In genomic region chr10:129717816-129718547, GRCh38 we compare ENCODE assay signal across 33 cellular contexts.
"Had no signal": no experiment of that assay in that cellular context is flagged by ENCODE, and none has a peak within 500 bp of the region (broad histone marks: within the 10 kb centered on the region; RNA-seq: fewer than 3 reads in every experiment).

No MANE protein-coding gene starts in this region.

- H3K27me3 ChIP-seq: brain microvascular endothelial cell, MG63 had no signal

- DNase-seq: activated B cell treated with CpG ODN at 0.5 μM for 24 hours; activated CD4-positive, alpha-beta memory T cell treated with anti-CD3 and anti-CD28 coated beads for 36 hours; activated CD4-positive, alpha-beta T cell treated with anti-CD3 and anti-CD28 coated beads for 4 hours; activated CD4-positive, alpha-beta T cell treated with anti-CD3 and anti-CD28 coated beads, Interleukin-2, amount 50 U/mL, for 1 hour; activated CD4-positive, CD25-positive, alpha-beta regulatory T cell treated with anti-CD3 and anti-CD28 coated beads, Interleukin-2, amount 50 U/mL, for 72 hours; activated effector memory CD4-positive, alpha-beta T cell treated with anti-CD3 and anti-CD28 coated beads, Interleukin-2, amount 50 U/mL, for 16 hours; activated naive CD4-positive, alpha-beta T cell; activated naive CD4-positive, alpha-beta T cell treated with anti-CD3 and anti-CD28 coated beads, Interleukin-2, amount 50 U/mL, for 16 hours; activated naive CD8-positive, alpha-beta T cell treated with anti-CD3 and anti-CD28 coated beads for 36 hours; activated T-cell treated with anti-CD3 and anti-CD28 coated beads, Interleukin-2, amount 50 U/mL, for 1 hour; activated T-cell treated with anti-CD3 and anti-CD28 coated beads, Interleukin-2, amount 50 U/mL, for 72 hours; amniotic stem cell; aorta; brain microvascular endothelial cell; Kasumi-1; KG1; MG63; NCI-H1092; NCI-H1436 treated with DMSO at 0.1 percent for 48 hours; NCI-H1694 treated with DMSO at 0.1 percent for 48 hours; NCI-H2029; NCI-H345; NCI-H510A; NCI-H526; NCI-H748 treated with DMSO at 0.1 percent for 48 hours; PC-9; Right ventricle myocardium superior; SW 1271; T-helper 1 cell; T-helper 2 cell; T-helper 9 cell had no signal

- H3K27ac ChIP-seq: brain microvascular endothelial cell, PC-9, VCaP had no signal

- H3K4me3 ChIP-seq: MG63, PC-9 had no signal

- H3K27me3 Mint-ChIP-seq: activated B cell treated with CpG ODN at 0.5 μM for 24 hours; activated CD4-positive, alpha-beta memory T cell treated with anti-CD3 and anti-CD28 coated beads for 36 hours; activated naive CD8-positive, alpha-beta T cell treated with anti-CD3 and anti-CD28 coated beads for 36 hours; activated T-helper 17 cell treated with anti-CD3 and anti-CD28 coated beads, Interleukin-2, amount 50 U/mL, for 72 hours had no signal

- ATAC-seq: activated T-cell treated with anti-CD3 and anti-CD28 coated beads, Interleukin-2, amount 50 U/mL, for 72 hours; activated T-helper 17 cell treated with anti-CD3 and anti-CD28 coated beads, Interleukin-2, amount 50 U/mL, for 72 hours had no signal

- H3K36me3 ChIP-seq: brain microvascular endothelial cell, MG63 had no signal

- H3K4me2 ChIP-seq: PC-9 had no signal

- H2AFZ ChIP-seq: PC-9 had no signal

- H3K27ac Mint-ChIP-seq: activated B cell treated with CpG ODN at 0.5 μM for 24 hours; activated CD4-positive, alpha-beta memory T cell treated with anti-CD3 and anti-CD28 coated beads for 36 hours; activated naive CD8-positive, alpha-beta T cell treated with anti-CD3 and anti-CD28 coated beads for 36 hours; activated T-cell treated with anti-CD3 and anti-CD28 coated beads, Interleukin-2, amount 50 U/mL, for 72 hours; activated T-helper 17 cell treated with anti-CD3 and anti-CD28 coated beads, Interleukin-2, amount 50 U/mL, for 72 hours had no signal

- H3K4me3 Mint-ChIP-seq: activated B cell treated with CpG ODN at 0.5 μM for 24 hours; activated CD4-positive, alpha-beta memory T cell treated with anti-CD3 and anti-CD28 coated beads for 36 hours; activated naive CD8-positive, alpha-beta T cell treated with anti-CD3 and anti-CD28 coated beads for 36 hours; activated T-cell treated with anti-CD3 and anti-CD28 coated beads, Interleukin-2, amount 50 U/mL, for 72 hours; activated T-helper 17 cell treated with anti-CD3 and anti-CD28 coated beads, Interleukin-2, amount 50 U/mL, for 72 hours had no signal

- H3K4me1 Mint-ChIP-seq: activated B cell treated with CpG ODN at 0.5 μM for 24 hours; activated naive CD8-positive, alpha-beta T cell treated with anti-CD3 and anti-CD28 coated beads for 36 hours; activated T-helper 17 cell treated with anti-CD3 and anti-CD28 coated beads, Interleukin-2, amount 50 U/mL, for 72 hours had no signal
